ENCODE assay signal across 8 cellular contexts in genomic region chr10:93376372-93377296, GRCh38.
DNase-seq lines count a peak whose midpoint lies in the region; ATAC-seq, FAIRE-seq and TF ChIP-seq lines count a peak whose summit lies in the region.

No MANE protein-coding gene starts in this region.

- TF ChIP-seq EP300 in A549 (IDR thresholded peaks at IDR 0.05): no peak

- DNase-seq in A549 (ENCODE audit: low read depth in 1 of 2, low spot score in 1 of 2) (peak; percentile 76 to 90), GM06990 (ENCODE audit: extremely low read depth, insufficient read length) (peak; percentile 9), PC-3 (peak; percentile 88), adrenal gland (peak in 6 of 7 donors; percentile 45 to 64 (median 58)), heart left ventricle (peak in 4 of 5 donors; percentile 37 to 64 (median 45)), NCI-H187 treated with DMSO at 0.1 percent for 48 hours (lab: John Stamatoyannopoulos, UW) (no peak)

- BruUV-seq in PC-3 (replicated peaks; lab: Mats Ljungman, UMichigan): TSS peak; percentile 57

- ATAC-seq in A549: peak; percentile 80 to 90
- peak; percentile 76 for ATAC-seq in PC-3
- peak; percentile 78 to 93 (median 88) for ATAC-seq in heart left ventricle

- H3K36me3 ChIP-seq in GM06990 (ENCODE audit: control insufficient read depth, insufficient read depth, low read length): no peaks in the 10 kb centered on the region
- H3K36me3 ChIP-seq in HUES48 (ENCODE audit: control insufficient read depth, insufficient read depth, low read length): no peaks in the 10 kb centered on the region
- peaks cover 74% of the 10 kb centered on the region for H3K36me3 ChIP-seq in PC-3 (ENCODE audit: low read depth, low read length)
- H3K36me3 ChIP-seq in adrenal gland (replicated peaks in 1 of 2): peaks cover 0 to 42% of the 10 kb centered on the region in 2 donors
- H3K36me3 ChIP-seq in heart left ventricle: peaks cover 0 to 78% (median 55%) of the 10 kb centered on the region in 9 donors
- H3K36me3 ChIP-seq in parathyroid adenoma (ENCODE audit: control insufficient read depth, insufficient read depth, low read length): no peaks in the 10 kb centered on the region

- CTCF ChIA-PET in A549 (lab: Yijun Ruan, JAX) (interaction anchor here (0.6 to 24.2 kb wide), 50 partner anchors 9 to 869 kb away, joined by 3 to 924 read pairs (median 4); partner anchors contain the start of genes CEP55 and MYOF), PC-3 (lab: Charles Lee) (interaction anchor here (0.6 to 2.1 kb wide), 3 partner anchors 9 to 106 kb away, joined by 3 to 12 read pairs (median 3); partner anchors contain the start of gene MYOF)

- TF ChIP-seq CTCF in A549 (IDR thresholded peaks at IDR 0.05) (peak; percentile 98), GM06990 (IDR thresholded peaks at IDR 0.05; ENCODE audit: insufficient read depth, low read length, poor library complexity, severe bottlenecking) (peak; percentile 84), PC-3 (conservative IDR thresholded peaks at IDR 0.05; ENCODE audit: low read depth, low read length) (peak; percentile 84), adrenal gland (IDR thresholded peaks at IDR 0.05) (peak; percentile 85 to 98 (median 96)), heart left ventricle (IDR thresholded peaks at IDR 0.05) (peak; percentile 86 to 97 (median 94)), parathyroid adenoma (IDR thresholded peaks at IDR 0.05) (peak; percentile 97)

- H3K9me3 ChIP-seq in A549 (no peaks in the 10 kb centered on the region), HUES48 (ENCODE audit: control insufficient read depth, insufficient read depth, low read length) (no peaks in the 10 kb centered on the region), PC-3 (ENCODE audit: low read length) (no peaks in the 10 kb centered on the region), adrenal gland (replicated peaks in 1 of 3) (no peaks in the 10 kb centered on the region), heart left ventricle (no peaks in the 10 kb centered on the region), parathyroid adenoma (ENCODE audit: control insufficient read depth, low read length) (no peaks in the 10 kb centered on the region)

- WGBS in A549 (ENCODE audit: missing lambda C conversion rate): 9% methylated on average over 10 of the region's 10 CpGs
- WGBS in adrenal gland, 4 donors: 38 to 50% (median 48%) methylated on average over 10 of the region's 10 CpGs
- WGBS in heart left ventricle, 4 donors: 35 to 40% (median 37%) methylated on average over 10 of the region's 10 CpGs

- H3K4me3 ChIP-seq in A549 (peak overlapping the region; percentile 19; the same call in 2 of the 3 replicates), GM06990 (replicated peaks; ENCODE audit: low read depth, low read length) (no peak overlapping the region), HUES48 (ENCODE audit: low read depth, low read length) (no peak overlapping the region), PC-3 (ENCODE audit: low read length) (peak overlapping the region; percentile 34; the same call in 1 of the 2 replicates), adrenal gland (no peak overlapping the region), heart left ventricle (peak overlapping the region in 3 of 12 donors; percentile 3 to 24 (median 10)), parathyroid adenoma (ENCODE audit: low read depth, low read length) (no peak overlapping the region)

- H3K79me2 ChIP-seq in PC-3 (ENCODE audit: low read length) (peaks cover 9% of the 10 kb centered on the region; the same call in 1 of the 2 replicates), parathyroid adenoma (no peaks in the 10 kb centered on the region)

- H3K9me2 ChIP-seq in PC-3 (replicated peaks; ENCODE audit: low read length): no peaks in the 10 kb centered on the region

- H3K4me1 ChIP-seq in A549 (peaks cover 42% of the 10 kb centered on the region), HUES48 (ENCODE audit: control insufficient read depth, insufficient read depth, low read length) (peaks cover 3% of the 10 kb centered on the region; the same call in 1 of the 2 replicates), PC-3 (ENCODE audit: insufficient read depth, low read length) (peaks cover 43% of the 10 kb centered on the region), adrenal gland (replicated peaks in 1 of 2) (peaks cover 0 to 9% of the 10 kb centered on the region in 2 donors), heart left ventricle (peaks cover 0 to 36% (median 11%) of the 10 kb centered on the region in 12 donors), parathyroid adenoma (no peaks in the 10 kb centered on the region)

- H3K27me3 ChIP-seq in GM06990 (replicated peaks; ENCODE audit: control insufficient read depth, insufficient read depth, low read length) (no peaks in the 10 kb centered on the region), HUES48 (ENCODE audit: control insufficient read depth, insufficient read depth, low read length) (no peaks in the 10 kb centered on the region), PC-3 (ENCODE audit: low read length) (no peaks in the 10 kb centered on the region), adrenal gland (no peaks in the 10 kb centered on the region), heart left ventricle (no peaks in the 10 kb centered on the region), parathyroid adenoma (ENCODE audit: control insufficient read depth, insufficient read depth, low read length) (no peaks in the 10 kb centered on the region)

- peaks cover 9% of the 10 kb centered on the region for H3F3A ChIP-seq in PC-3 (ENCODE audit: low read length, unreplicated experiment)

- POLR2A ChIA-PET in A549 (lab: Yijun Ruan, JAX): interaction anchor here (0.6 to 7.4 kb wide), 4 partner anchors 89 to 105 kb away, joined by 4 to 70 read pairs (median 6); partner anchors contain the start of gene MYOF
- POLR2A ChIA-PET in PC-3 (lab: Charles Lee; ENCODE audit: unreplicated experiment): interaction anchor here (0.5 to 1.0 kb wide), 5 partner anchors 99 to 284 kb away, joined by 3 to 40 read pairs (median 3); no protein-coding TSS in a partner anchor

- H3K4me2 ChIP-seq in A549 (peak overlapping the region; percentile 80), PC-3 (ENCODE audit: low read length) (peak overlapping the region; percentile 66), parathyroid adenoma (ENCODE audit: low read length) (no peak overlapping the region)

- intact Hi-C loops in PC-3 (cut with micrococcal nuclease): loop anchor here (1.0 kb wide), 1 partner anchor 106 kb away; the partner anchor contains the start of gene MYOF
- intact Hi-C loops in adrenal gland (cut with DNase I): loop anchor here (2.0 to 5.0 kb wide), 2 partner anchors 106 kb away; partner anchors contain the start of gene MYOF (in 2 of the 2)
- intact Hi-C loops in heart left ventricle (cut with DNase I): loop anchor here (1.0 to 10.0 kb wide), 5 partner anchors 41 to 308 kb away; partner anchors contain the start of gene MYOF (in 10 of the 10)

- no peaks in the 10 kb centered on the region for H4K20me1 ChIP-seq in PC-3 (ENCODE audit: low read length)

- H3K27ac ChIP-seq in A549: peak overlapping the region; percentile 87
- peak overlapping the region; percentile 26 for H3K27ac ChIP-seq in HUES48 (ENCODE audit: low read depth, low read length)
- peak overlapping the region; percentile 94 for H3K27ac ChIP-seq in PC-3 (ENCODE audit: low read length)
- peak overlapping the region in 2 of 5 donors; percentile 33 to 76 for H3K27ac ChIP-seq in adrenal gland
- peak overlapping the region in 10 of 12 donors; percentile 43 to 83 (median 72) for H3K27ac ChIP-seq in heart left ventricle
- H3K27ac ChIP-seq in parathyroid adenoma: no peak overlapping the region

- peak; percentile 98 for TF ChIP-seq RAD21 in A549 (conservative IDR thresholded peaks at IDR 0.05 in 1 of 2, IDR thresholded peaks at IDR 0.05 in 1 of 2)

- FAIRE-seq in A549 (lab: Jason Lieb, UNC): peak; percentile 86

- TF ChIP-seq POLR2A in A549 (IDR thresholded peaks at IDR 0.05; ENCODE audit: low read length) (no peak), adrenal gland (IDR thresholded peaks at IDR 0.05) (no peak), heart left ventricle (IDR thresholded peaks at IDR 0.05) (no peak)

- no peak overlapping the region for H2AFZ ChIP-seq in PC-3 (ENCODE audit: low read length)
- peak overlapping the region; percentile 6 for H2AFZ ChIP-seq in parathyroid adenoma

- H3K9ac ChIP-seq in HUES48 (ENCODE audit: low read depth, low read length) (no peak overlapping the region), PC-3 (ENCODE audit: low read length) (peak overlapping the region; percentile 78), parathyroid adenoma (no peak overlapping the region)

TF ChIP-seq in A549, 52 proteins besides CTCF, POLR2A, EP300 and RAD21:
- TF ChIP-seq SMC3 (IDR thresholded peaks at IDR 0.05) (peak; percentile 98), ZSCAN20 (CRISPR knock-in tag; IDR thresholded peaks at IDR 0.05) (no peak), MAX (IDR thresholded peaks at IDR 0.05) (peak; percentile 32), GATA3 (IDR thresholded peaks at IDR 0.05; ENCODE audit: borderline replicate concordance) (peak; percentile 37; the same call in 1 of the 2 replicates)

Comparison
In these comparisons a context has a peak if more than half of its experiments do, and no peak if none do; other contexts are left out.
1. H3K4me3 ChIP-seq: peak in A549 (single experiment) and PC-3 (single experiment); none in GM06990 (single experiment), HUES48 (single experiment), adrenal gland (0 of 4) and parathyroid adenoma (single experiment).
2. Peak in every context shown above with its lines, with median percentiles within 50 percentile points of each other: ATAC-seq and CTCF ChIP-seq.